2 cellular contexts compared by ENCODE assay signal in genomic region chr4:1355378-1355777, GRCh38.
TF ChIP-seq lines count a peak whose summit lies in the region.

No MANE protein-coding gene starts in this region.

TF ChIP-seq in GM12878, 131 proteins besides CTCF, POLR2A, EP300 and RAD21:
- TF ChIP-seq CHD1 (IDR thresholded peaks at IDR 0.05; ENCODE audit: low read depth, low read length): no peak
- TF ChIP-seq, protein P1, sequence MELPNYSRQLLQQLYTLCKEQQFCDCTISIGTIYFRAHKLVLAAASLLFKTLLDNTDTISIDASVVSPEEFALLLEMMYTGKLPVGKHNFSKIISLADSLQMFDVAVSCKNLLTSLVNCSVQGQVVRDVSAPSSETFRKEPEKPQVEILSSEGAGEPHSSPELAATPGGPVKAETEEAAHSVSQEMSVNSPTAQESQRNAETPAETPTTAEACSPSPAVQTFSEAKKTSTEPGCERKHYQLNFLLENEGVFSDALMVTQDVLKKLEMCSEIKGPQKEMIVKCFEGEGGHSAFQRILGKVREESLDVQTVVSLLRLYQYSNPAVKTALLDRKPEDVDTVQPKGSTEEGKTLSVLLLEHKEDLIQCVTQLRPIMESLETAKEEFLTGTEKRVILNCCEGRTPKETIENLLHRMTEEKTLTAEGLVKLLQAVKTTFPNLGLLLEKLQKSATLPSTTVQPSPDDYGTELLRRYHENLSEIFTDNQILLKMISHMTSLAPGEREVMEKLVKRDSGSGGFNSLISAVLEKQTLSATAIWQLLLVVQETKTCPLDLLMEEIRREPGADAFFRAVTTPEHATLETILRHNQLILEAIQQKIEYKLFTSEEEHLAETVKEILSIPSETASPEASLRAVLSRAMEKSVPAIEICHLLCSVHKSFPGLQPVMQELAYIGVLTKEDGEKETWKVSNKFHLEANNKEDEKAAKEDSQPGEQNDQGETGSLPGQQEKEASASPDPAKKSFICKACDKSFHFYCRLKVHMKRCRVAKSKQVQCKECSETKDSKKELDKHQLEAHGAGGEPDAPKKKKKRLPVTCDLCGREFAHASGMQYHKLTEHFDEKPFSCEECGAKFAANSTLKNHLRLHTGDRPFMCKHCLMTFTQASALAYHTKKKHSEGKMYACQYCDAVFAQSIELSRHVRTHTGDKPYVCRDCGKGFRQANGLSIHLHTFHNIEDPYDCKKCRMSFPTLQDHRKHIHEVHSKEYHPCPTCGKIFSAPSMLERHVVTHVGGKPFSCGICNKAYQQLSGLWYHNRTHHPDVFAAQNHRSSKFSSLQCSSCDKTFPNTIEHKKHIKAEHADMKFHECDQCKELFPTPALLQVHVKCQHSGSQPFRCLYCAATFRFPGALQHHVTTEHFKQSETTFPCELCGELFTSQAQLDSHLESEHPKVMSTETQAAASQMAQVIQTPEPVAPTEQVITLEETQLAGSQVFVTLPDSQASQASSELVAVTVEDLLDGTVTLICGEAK (IDR thresholded peaks at IDR 0.05; ENCODE audit: borderline replicate concordance): no peak
- TF ChIP-seq, protein P2, sequence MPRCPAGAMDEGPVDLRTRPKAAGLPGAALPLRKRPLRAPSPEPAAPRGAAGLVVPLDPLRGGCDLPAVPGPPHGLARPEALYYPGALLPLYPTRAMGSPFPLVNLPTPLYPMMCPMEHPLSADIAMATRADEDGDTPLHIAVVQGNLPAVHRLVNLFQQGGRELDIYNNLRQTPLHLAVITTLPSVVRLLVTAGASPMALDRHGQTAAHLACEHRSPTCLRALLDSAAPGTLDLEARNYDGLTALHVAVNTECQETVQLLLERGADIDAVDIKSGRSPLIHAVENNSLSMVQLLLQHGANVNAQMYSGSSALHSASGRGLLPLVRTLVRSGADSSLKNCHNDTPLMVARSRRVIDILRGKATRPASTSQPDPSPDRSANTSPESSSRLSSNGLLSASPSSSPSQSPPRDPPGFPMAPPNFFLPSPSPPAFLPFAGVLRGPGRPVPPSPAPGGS (IDR thresholded peaks at IDR 0.05; ENCODE audit: borderline replicate concordance, insufficient read depth, low read depth, low read length, poor library complexity, severe bottlenecking): no peak
- TF ChIP-seq, protein P3, sequence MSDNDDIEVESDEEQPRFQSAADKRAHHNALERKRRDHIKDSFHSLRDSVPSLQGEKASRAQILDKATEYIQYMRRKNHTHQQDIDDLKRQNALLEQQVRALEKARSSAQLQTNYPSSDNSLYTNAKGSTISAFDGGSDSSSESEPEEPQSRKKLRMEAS (IDR thresholded peaks at IDR 0.05; ENCODE audit: low read depth, low read length): no peak
- no peak for TF ChIP-seq RCOR1 (conservative IDR thresholded peaks at IDR 0.05; ENCODE audit: low read depth, low read length)
- TF ChIP-seq, protein P4, sequence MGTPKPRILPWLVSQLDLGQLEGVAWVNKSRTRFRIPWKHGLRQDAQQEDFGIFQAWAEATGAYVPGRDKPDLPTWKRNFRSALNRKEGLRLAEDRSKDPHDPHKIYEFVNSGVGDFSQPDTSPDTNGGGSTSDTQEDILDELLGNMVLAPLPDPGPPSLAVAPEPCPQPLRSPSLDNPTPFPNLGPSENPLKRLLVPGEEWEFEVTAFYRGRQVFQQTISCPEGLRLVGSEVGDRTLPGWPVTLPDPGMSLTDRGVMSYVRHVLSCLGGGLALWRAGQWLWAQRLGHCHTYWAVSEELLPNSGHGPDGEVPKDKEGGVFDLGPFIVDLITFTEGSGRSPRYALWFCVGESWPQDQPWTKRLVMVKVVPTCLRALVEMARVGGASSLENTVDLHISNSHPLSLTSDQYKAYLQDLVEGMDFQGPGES (IDR thresholded peaks at IDR 0.05): no peak
- no peak for TF ChIP-seq STAT3 (IDR thresholded peaks at IDR 0.05; ENCODE audit: low read depth, low read length)
- no peak for TF ChIP-seq SIN3A (IDR thresholded peaks at IDR 0.05; ENCODE audit: low read depth, low read length)
- TF ChIP-seq STAT1 (conservative IDR thresholded peaks at IDR 0.05): no peak
- no peak for TF ChIP-seq EGR1 (IDR thresholded peaks at IDR 0.05; ENCODE audit: borderline replicate concordance in 1 of 2, low read depth in 2 of 2, low read length in 2 of 2)
- TF ChIP-seq FOXK2 (IDR thresholded peaks at IDR 0.05): no peak
- no peak for TF ChIP-seq IKZF2 (IDR thresholded peaks at IDR 0.05)
- no peak for TF ChIP-seq BACH1 (IDR thresholded peaks at IDR 0.05; ENCODE audit: borderline replicate concordance)
- no peak for TF ChIP-seq E2F4 (IDR thresholded peaks at IDR 0.05; ENCODE audit: low read depth, low read length)
- no peak for TF ChIP-seq PBX3 (IDR thresholded peaks at IDR 0.05; ENCODE audit: insufficient replicate concordance, low read depth, low read length)
- TF ChIP-seq YY1 (IDR thresholded peaks at IDR 0.05; ENCODE audit: low read depth, low read length): no peak
- TF ChIP-seq HDAC2 (IDR thresholded peaks at IDR 0.05): no peak
- no peak for TF ChIP-seq HDGF (IDR thresholded peaks at IDR 0.05)

TF ChIP-seq in K562, 482 proteins besides CTCF, POLR2A, EP300 and RAD21:
- TF ChIP-seq E2F1 (CRISPR knock-in tag; IDR thresholded peaks at IDR 0.05): no peak
- TF ChIP-seq RBFOX2 (IDR thresholded peaks at IDR 0.05; ENCODE audit: low read depth, low read length): 0 out of 2 replicates have a peak, but pooled peaks have one; percentile 2
- peak; percentile 39; the same call in 1 of the 2 replicates for TF ChIP-seq ZC3H4 (CRISPR knock-in tag; IDR thresholded peaks at IDR 0.05; ENCODE audit: borderline replicate concordance)
